In the genomic region with DNA sequence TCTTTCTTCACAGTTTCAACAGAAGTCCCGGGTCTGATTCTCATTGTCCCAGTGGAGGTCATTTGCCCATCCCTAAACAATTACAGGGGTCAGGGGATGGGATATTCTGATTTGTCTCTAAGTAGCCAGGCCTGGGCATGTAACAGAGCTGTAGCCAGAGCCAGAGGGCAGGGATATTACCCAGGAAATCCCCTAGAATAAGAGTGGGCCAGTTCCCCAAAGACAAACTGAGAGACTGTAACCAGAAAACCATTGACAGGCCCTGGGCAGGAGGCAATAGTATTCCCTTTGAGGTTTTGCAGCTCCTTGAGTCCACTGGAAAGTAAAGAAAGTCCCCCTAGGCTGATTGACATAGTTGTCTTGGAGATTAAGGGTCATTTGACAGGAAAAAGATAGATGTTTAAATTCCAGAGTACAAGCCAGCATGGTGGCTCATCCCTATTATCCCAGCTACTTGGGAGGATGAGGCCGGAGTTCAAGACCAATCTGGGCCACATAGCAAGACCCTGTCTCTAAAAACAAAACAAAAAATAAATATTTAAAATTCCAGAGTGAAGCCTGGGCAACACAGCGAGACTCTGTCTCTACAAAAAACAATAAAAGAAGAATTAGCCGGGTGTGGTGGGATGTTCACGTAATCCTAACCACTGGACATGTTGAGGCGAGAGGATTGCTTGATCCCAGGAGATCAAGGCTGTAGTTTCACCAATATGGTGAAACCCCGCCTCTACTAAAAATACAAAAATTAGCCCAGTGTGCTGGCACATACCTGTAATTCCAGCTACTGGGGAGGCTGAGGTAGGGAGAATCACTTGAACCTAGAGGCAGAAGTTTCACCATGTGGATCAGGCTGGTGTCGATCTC, we compare ENCODE assay signal across 1 cellular context.
TF ChIP-seq lines count a peak whose summit lies in the region.

No MANE protein-coding gene starts in this region.

TF ChIP-seq in GM12891, 5 proteins besides CTCF, POLR2A, EP300 and RAD21:
- peak; percentile 69 for TF ChIP-seq SPI1 (IDR thresholded peaks at IDR 0.05; ENCODE audit: low read depth, low read length)
- no peak for TF ChIP-seq TAF1 (IDR thresholded peaks at IDR 0.05; ENCODE audit: low read depth, low read length)
- TF ChIP-seq POU2F2 (IDR thresholded peaks at IDR 0.05; ENCODE audit: low read depth, low read length) = 0 out of 2 replicates have a peak, but pooled peaks have one; percentile 16
- TF ChIP-seq PAX5 (IDR thresholded peaks at IDR 0.05; ENCODE audit: insufficient read depth, low read length, severe bottlenecking) = no peak
- TF ChIP-seq POLR2AphosphoS5 (IDR thresholded peaks at IDR 0.05; ENCODE audit: low read depth, low read length) = no peak
